ENCODE assay signal across 8 cellular contexts in genomic region chr11:18706330-18707243, GRCh38. TPM values are rescaled to one million over a fixed set of nuclear protein-coding genes. Genes with fewer than 3 reads are reported as not detected.
DNase-seq lines count a peak whose midpoint lies in the region; ATAC-seq and TF ChIP-seq lines count a peak whose summit lies in the region.

No MANE protein-coding gene starts in this region.

- peaks cover 58% of the 10 kb centered on the region for H3K27me3 Mint-ChIP-seq in activated T-helper 2 cell treated with anti-CD3 and anti-CD28 coated beads, Interferon-gamma antibody, Interleukin-2, Interleukin-4, amounts not matched to agents 10 μg/mL and 5 μg/mL and 100 μg/mL, durations not matched to agents 14 hours and 24 hours and 36 hours (ENCODE audit: low read depth)

- H3K27ac Mint-ChIP-seq in activated T-helper 2 cell treated with anti-CD3 and anti-CD28 coated beads, Interferon-gamma antibody, Interleukin-2, Interleukin-4, amounts not matched to agents 10 μg/mL and 5 μg/mL and 100 μg/mL, durations not matched to agents 14 hours and 24 hours and 36 hours, result peak overlapping the region; percentile 60

- H3K4me3 Mint-ChIP-seq in activated T-helper 2 cell treated with anti-CD3 and anti-CD28 coated beads, Interferon-gamma antibody, Interleukin-2, Interleukin-4, amounts not matched to agents 10 μg/mL and 5 μg/mL and 100 μg/mL, durations not matched to agents 14 hours and 24 hours and 36 hours (ENCODE audit: low read depth), result peak overlapping the region; percentile 85

- CTCF ChIA-PET in AG04449 (lab: Yijun Ruan, JAX), result interaction anchor here (1.6 to 2.8 kb wide), 2 partner anchors 9 to 16 kb away, joined by 3 to 21 read pairs; no protein-coding TSS in a partner anchor

- no peaks in the 10 kb centered on the region for H3K36me3 Mint-ChIP-seq in activated T-helper 2 cell treated with anti-CD3 and anti-CD28 coated beads, Interferon-gamma antibody, Interleukin-2, Interleukin-4, amounts not matched to agents 10 μg/mL and 5 μg/mL and 100 μg/mL, durations not matched to agents 14 hours and 24 hours and 36 hours (ENCODE audit: low read depth)

- no peak for TF ChIP-seq CTCF in AG04449 (IDR thresholded peaks at IDR 0.05; ENCODE audit: insufficient read depth, low read length, missing control alignments)
- no peak for TF ChIP-seq CTCF in foreskin fibroblast (IDR thresholded peaks at IDR 0.05; ENCODE audit: low read depth, low read length)

- intact Hi-C loops in activated T-helper 2 cell treated with anti-CD3 and anti-CD28 coated beads, Interferon-gamma antibody, Interleukin-2, Interleukin-4, amounts not matched to agents 10 μg/mL and 5 μg/mL and 100 μg/mL, durations not matched to agents 14 hours and 24 hours and 36 hours (cut with micrococcal nuclease), result no loop called here

- peak overlapping the region; percentile 37 for H3K4me3 ChIP-seq in AG04449 (ENCODE audit: low read depth, low read length)
- H3K4me3 ChIP-seq in foreskin fibroblast (ENCODE audit: low read depth in 1 of 2, low read length in 2 of 2), result peak overlapping the region; percentile 24 to 33

- no peaks in the 10 kb centered on the region for H3K9me3 Mint-ChIP-seq in activated T-helper 2 cell treated with anti-CD3 and anti-CD28 coated beads, Interferon-gamma antibody, Interleukin-2, Interleukin-4, amounts not matched to agents 10 μg/mL and 5 μg/mL and 100 μg/mL, durations not matched to agents 14 hours and 24 hours and 36 hours

- POLR2A ChIA-PET in AG04449 (lab: Yijun Ruan, JAX), result no interaction called here

- H3K4me1 Mint-ChIP-seq in activated T-helper 2 cell treated with anti-CD3 and anti-CD28 coated beads, Interferon-gamma antibody, Interleukin-2, Interleukin-4, amounts not matched to agents 10 μg/mL and 5 μg/mL and 100 μg/mL, durations not matched to agents 14 hours and 24 hours and 36 hours (ENCODE audit: low read depth), result peaks cover 16% of the 10 kb centered on the region

- ATAC-seq in GM19395 (IDR thresholded peaks at IDR 0.05; ENCODE audit: unreplicated experiment), result peak; percentile 75
- no peak for ATAC-seq in GM21528 (IDR thresholded peaks at IDR 0.05; ENCODE audit: low FRiP score, unreplicated experiment)

- DNase-seq in AG04449 (ENCODE audit: low read depth, low spot score) (no peak), NCI-H2227 treated with DMSO at 0.1 percent for 48 hours (lab: John Stamatoyannopoulos, UW) (peak; percentile 38), foreskin fibroblast (peak in 1 of 2 donors; percentile 53), nucleus accumbens (lab: John Stamatoyannopoulos, UW) (peak in 31 of 56 donors; percentile 19 to 79 (median 43)), NCI-H1436 (lab: John Stamatoyannopoulos, UW) (no peak)
- peak; percentile 20 for DNase-seq in activated T-helper 2 cell treated with anti-CD3 and anti-CD28 coated beads, Interferon-gamma antibody, Interleukin-2, Interleukin-4, amounts not matched to agents 10 μg/mL and 5 μg/mL and 100 μg/mL, durations not matched to agents 14 hours and 24 hours and 36 hours (ENCODE audit: low spot score)

RNA-seq across cellular contexts. Expression of gene TMEM86A, which starts 8.0 kb away (rescaled TPM):
- 0.11 and 0.55 TPM in 2 replicates for total RNA-seq in activated T-helper 2 cell treated with anti-CD3 and anti-CD28 coated beads, Interferon-gamma antibody, Interleukin-2, Interleukin-4, amounts not matched to agents 10 μg/mL and 5 μg/mL and 100 μg/mL, durations not matched to agents 14 hours and 24 hours and 36 hours

RNA-seq across cellular contexts. Expression of gene IGSF22, which starts 19.4 kb away (rescaled TPM):
- 0.05 and 0.16 TPM in 2 replicates for total RNA-seq in activated T-helper 2 cell treated with anti-CD3 and anti-CD28 coated beads, Interferon-gamma antibody, Interleukin-2, Interleukin-4, amounts not matched to agents 10 μg/mL and 5 μg/mL and 100 μg/mL, durations not matched to agents 14 hours and 24 hours and 36 hours

Comparison
In these comparisons a context has a peak if more than half of its experiments do, and no peak if none do; other contexts are left out.
1. DNase-seq: peak in NCI-H2227 treated with DMSO at 0.1 percent for 48 hours (single experiment), activated T-helper 2 cell treated with anti-CD3 and anti-CD28 coated beads, Interferon-gamma antibody, Interleukin-2, Interleukin-4, amounts not matched to agents 10 μg/mL and 5 μg/mL and 100 μg/mL, durations not matched to agents 14 hours and 24 hours and 36 hours (single experiment) and nucleus accumbens (31 of 56); none in AG04449 (single experiment) and NCI-H1436 (single experiment).